21 cellular contexts compared by ENCODE assay signal in genomic region chr17:80591788-80592187, GRCh38. TPM values are rescaled to one million over a fixed set of nuclear protein-coding genes. Genes with fewer than 3 reads are reported as not detected.
DNase-seq lines count a peak whose midpoint lies in the region; ATAC-seq and TF ChIP-seq lines count a peak whose summit lies in the region.
"Had no signal": no experiment of that assay in that cellular context is flagged by ENCODE, and none has a peak within 500 bp of the region (broad histone marks: within the 10 kb centered on the region; RNA-seq: fewer than 3 reads in every experiment).

No MANE protein-coding gene starts in this region.

- H3K9ac ChIP-seq in OCI-LY1 (ENCODE audit: low read length), result peak overlapping the region; percentile 14; the same call in 1 of the 2 replicates

- peaks cover 68% of the 10 kb centered on the region for H3K4me1 ChIP-seq in OCI-LY1 (ENCODE audit: insufficient read depth, low read length, severe bottlenecking)

- H3K27me3 ChIP-seq in OCI-LY1 (ENCODE audit: insufficient read depth, low read length), result no peaks in the 10 kb centered on the region
- H3K27me3 ChIP-seq: heart right ventricle, spleen, transverse colon had no signal

- H3K9me3 Mint-ChIP-seq in T-helper 1 cell treated with Interleukin-12 subunit alpha and Interleukin-12 subunit beta and Interleukin-4 antibody, amounts not matched to agents 30 μg/mL and 1 μg/mL, for 36 hours, result no peaks in the 10 kb centered on the region
- no peaks in the 10 kb centered on the region for H3K9me3 Mint-ChIP-seq in activated naive CD4-positive, alpha-beta T cell treated with anti-CD3 and anti-CD28 coated beads, Interleukin-2, amount 50 U/mL, for 72 hours
- H3K9me3 Mint-ChIP-seq: naive B cell had no signal

- TF ChIP-seq CTCF in C4-2B (conservative IDR thresholded peaks at IDR 0.05), result no peak
- no peak for TF ChIP-seq CTCF in OCI-LY1 (IDR thresholded peaks at IDR 0.05; ENCODE audit: low read length)

- H3K36me3 ChIP-seq in OCI-LY1 (ENCODE audit: insufficient read depth, low read length), result no peaks in the 10 kb centered on the region
- H3K36me3 ChIP-seq: transverse colon had no signal

- H3K4me3 Mint-ChIP-seq in T-helper 1 cell treated with Interleukin-12 subunit alpha and Interleukin-12 subunit beta and Interleukin-4 antibody, amounts not matched to agents 30 μg/mL and 1 μg/mL, for 36 hours, result peak overlapping the region; percentile 25

- H3K4me2 ChIP-seq in OCI-LY1 (ENCODE audit: low read length), result peak overlapping the region; percentile 50

- H3F3A ChIP-seq in OCI-LY1 (ENCODE audit: insufficient read depth, low read length), result no peaks in the 10 kb centered on the region

- H3K27ac ChIP-seq in C4-2B (peak overlapping the region; percentile 35), OCI-LY1 (ENCODE audit: low read depth, low read length, poor library complexity, severe bottlenecking) (peak overlapping the region; percentile 83)
- H3K27ac ChIP-seq: heart right ventricle, transverse colon had no signal

- H3K27me3 Mint-ChIP-seq in T-helper 1 cell treated with Interleukin-12 subunit alpha and Interleukin-12 subunit beta and Interleukin-4 antibody, amounts not matched to agents 30 μg/mL and 1 μg/mL, for 36 hours (ENCODE audit: low read depth), result no peaks in the 10 kb centered on the region
- H3K27me3 Mint-ChIP-seq: naive B cell had no signal

- ATAC-seq in activated naive CD4-positive, alpha-beta T cell treated with anti-CD3 and anti-CD28 coated beads, Interleukin-2, amount 50 U/mL, for 72 hours, result peak; percentile 31 to 45
- ATAC-seq: heart right ventricle had no signal

- H3K36me3 Mint-ChIP-seq in T-helper 1 cell treated with Interleukin-12 subunit alpha and Interleukin-12 subunit beta and Interleukin-4 antibody, amounts not matched to agents 30 μg/mL and 1 μg/mL, for 36 hours (ENCODE audit: low read depth), result no peaks in the 10 kb centered on the region
- peaks cover 0 to 6% of the 10 kb centered on the region in 2 donors for H3K36me3 Mint-ChIP-seq in activated naive CD4-positive, alpha-beta T cell treated with anti-CD3 and anti-CD28 coated beads, Interleukin-2, amount 50 U/mL, for 72 hours
- H3K36me3 Mint-ChIP-seq: naive B cell had no signal

- no peaks in the 10 kb centered on the region for H3K9me2 ChIP-seq in OCI-LY1 (ENCODE audit: low read depth, low read length)

- no peak overlapping the region for H3K4me3 ChIP-seq in OCI-LY1 (ENCODE audit: low read depth, low read length, poor library complexity, severe bottlenecking)
- H3K4me3 ChIP-seq: heart right ventricle, spleen, transverse colon had no signal

- H3K27ac Mint-ChIP-seq in T-helper 1 cell treated with Interleukin-12 subunit alpha and Interleukin-12 subunit beta and Interleukin-4 antibody, amounts not matched to agents 30 μg/mL and 1 μg/mL, for 36 hours, result peak overlapping the region; percentile 18
- H3K27ac Mint-ChIP-seq in activated naive CD4-positive, alpha-beta T cell treated with anti-CD3 and anti-CD28 coated beads, Interleukin-2, amount 50 U/mL, for 72 hours, result peak overlapping the region; percentile 51 to 85

- no peaks in the 10 kb centered on the region for H3K9me3 ChIP-seq in OCI-LY1 (ENCODE audit: low read length)
- H3K9me3 ChIP-seq: heart right ventricle, spleen, transverse colon had no signal

- H4K20me1 ChIP-seq in OCI-LY1 (ENCODE audit: insufficient read depth, low read length), result no peaks in the 10 kb centered on the region

- H3K79me2 ChIP-seq in OCI-LY1 (ENCODE audit: insufficient read depth, low read length), result peaks cover 69% of the 10 kb centered on the region

- H2AFZ ChIP-seq in OCI-LY1 (ENCODE audit: low read length), result no peak overlapping the region

- peaks cover 38% of the 10 kb centered on the region for H3K4me1 Mint-ChIP-seq in T-helper 1 cell treated with Interleukin-12 subunit alpha and Interleukin-12 subunit beta and Interleukin-4 antibody, amounts not matched to agents 30 μg/mL and 1 μg/mL, for 36 hours (ENCODE audit: low read depth)

- DNase-seq in T-helper 1 cell, result no peak
- no peak for DNase-seq in activated naive CD4-positive, alpha-beta T cell treated with anti-CD3 and anti-CD28 coated beads, Interleukin-2, amount 50 U/mL, for 72 hours (ENCODE audit: low spot score in 2 of 2)
- no peak for DNase-seq in RPMI8226
- DNase-seq in LoVo (ENCODE audit: low spot score), result no peak
- DNase-seq in effector CD8-positive, alpha-beta T cell (lab: John Stamatoyannopoulos, UW), result no peak
- DNase-seq: 8988T; activated gamma-delta T cell treated with Interleukin-2 at 50 U/mL for 16 hours; AML-193; foreskin fibroblast; heart right ventricle; KBM-7; naive B cell; NCI-H187; NCI-H748 treated with DMSO at 0.1 percent for 48 hours; Right ventricle myocardium superior; spleen; stimulated activated CD4-positive, alpha-beta T cell treated with anti-CD3 and anti-CD28 coated beads, Interleukin-4, amount 100 ng/mL, for 24 hours; transverse colon had no signal

RNA-seq across cellular contexts. Expression of gene RPTOR, which starts 47.1 kb away (rescaled TPM):
- 100 to 1,000 TPM in 1 of 2 donors, 10 to 100 TPM in 1; 59.5 to 128 TPM for total RNA-seq in activated naive CD4-positive, alpha-beta T cell treated with anti-CD3 and anti-CD28 coated beads, Interleukin-2, amount 50 U/mL, for 72 hours
